ENCODE assay signal across 16 cellular contexts in the genomic region with DNA sequence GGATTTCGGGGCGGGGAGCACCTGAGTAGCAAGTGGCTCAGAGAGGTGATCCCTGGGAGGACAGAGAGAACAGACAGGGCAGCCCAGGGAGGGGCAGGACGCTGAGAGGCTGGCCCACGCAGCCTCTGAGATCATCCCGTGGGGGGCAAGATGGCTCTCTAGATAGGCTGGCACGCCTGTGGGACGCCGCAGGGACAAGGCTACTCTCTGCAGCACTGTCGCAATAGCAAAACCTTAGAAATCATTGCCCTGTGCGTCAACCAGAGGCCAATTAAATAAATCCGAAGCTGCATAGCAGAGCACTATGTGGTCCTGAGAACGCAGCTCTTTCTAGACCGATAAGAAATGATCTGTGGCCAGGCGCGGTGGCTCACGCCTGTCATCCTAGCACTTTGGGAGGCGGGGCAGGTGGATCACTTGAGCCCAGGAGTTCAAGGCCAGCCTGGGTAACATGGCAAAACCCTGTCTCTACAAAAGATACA. TPM values are rescaled to one million over a fixed set of nuclear protein-coding genes. Genes with fewer than 3 reads are reported as not detected.
DNase-seq lines count a peak whose midpoint lies in the region; ATAC-seq and TF ChIP-seq lines count a peak whose summit lies in the region.
"Had no signal": no experiment of that assay in that cellular context is flagged by ENCODE, and none has a peak within 500 bp of the region (broad histone marks: within the 10 kb centered on the region; RNA-seq: fewer than 3 reads in every experiment).

No MANE protein-coding gene starts in this region.

- H2AFZ ChIP-seq in GM23338: peak overlapping the region; percentile 91; the same call in 1 of the 2 replicates
- no peak overlapping the region for H2AFZ ChIP-seq in osteoblast (ENCODE audit: low read length)

- no peaks in the 10 kb centered on the region for H3K9me2 ChIP-seq in GM23338 (ENCODE audit: insufficient read depth)

- H3K27ac Mint-ChIP-seq in GM23338: peak overlapping the region; percentile 99

- H3K4me2 ChIP-seq in GM23338: peak overlapping the region; percentile 78
- no peak overlapping the region for H3K4me2 ChIP-seq in osteoblast (ENCODE audit: insufficient read depth, low read length)

- H3K36me3 ChIP-seq in GM23338 (ENCODE audit: insufficient read depth): no peaks in the 10 kb centered on the region
- H3K36me3 ChIP-seq in osteoblast (ENCODE audit: insufficient read depth, low read length): no peaks in the 10 kb centered on the region
- H3K36me3 ChIP-seq: left lung had no signal

- H3K4me1 ChIP-seq in GM23338 (ENCODE audit: insufficient read depth) (peaks cover 15% of the 10 kb centered on the region), osteoblast (ENCODE audit: insufficient read depth, low read length) (peaks cover 16% of the 10 kb centered on the region)

- H4K20me1 ChIP-seq in GM23338 (replicated peaks; ENCODE audit: insufficient read depth) (no peaks in the 10 kb centered on the region), osteoblast (ENCODE audit: insufficient read depth, low read length) (no peaks in the 10 kb centered on the region)

- peaks cover 3% of the 10 kb centered on the region; the same call in 1 of the 3 replicates for H3K36me3 Mint-ChIP-seq in GM23338 (ENCODE audit: low read depth)

- no peaks in the 10 kb centered on the region for H3K9me3 Mint-ChIP-seq in GM23338
- H3K9me3 Mint-ChIP-seq: neural crest cell had no signal

- H3K27me3 ChIP-seq in GM23338 (ENCODE audit: insufficient read depth): no peaks in the 10 kb centered on the region
- H3K27me3 ChIP-seq in osteoblast (ENCODE audit: insufficient read depth, low read length): no peaks in the 10 kb centered on the region
- H3K27me3 ChIP-seq: dorsolateral prefrontal cortex, left lung, testis had no signal

- H3K4me3 ChIP-seq in GM23338 (peak overlapping the region; percentile 54), fibroblast of villous mesenchyme (ENCODE audit: low read depth, low read length) (no peak overlapping the region), osteoblast (ENCODE audit: insufficient read depth, low read length) (no peak overlapping the region)
- H3K4me3 ChIP-seq: dorsolateral prefrontal cortex, left lung, SK-N-MC had no signal

- H3K4me3 Mint-ChIP-seq in GM23338: peak overlapping the region; percentile 74
- H3K4me3 Mint-ChIP-seq: neural crest cell had no signal

- no peak for TF ChIP-seq CTCF in GM23338 (conservative IDR thresholded peaks at IDR 0.05; ENCODE audit: low read depth in 2 of 2)
- no peak for TF ChIP-seq CTCF in fibroblast of villous mesenchyme (IDR thresholded peaks at IDR 0.05; ENCODE audit: insufficient read depth, low read depth, low read length)
- TF ChIP-seq CTCF in osteoblast (IDR thresholded peaks at IDR 0.05; ENCODE audit: extremely low read depth, low read depth, low read length): no peak

- no peak for DNase-seq in GM23338 (ENCODE audit: low spot score)
- DNase-seq in RPMI7951 (ENCODE audit: low read depth): peak; percentile 57
- DNase-seq in fibroblast of villous mesenchyme (ENCODE audit: low read depth): peak; percentile 50
- peak; percentile 55 for DNase-seq in osteoblast (ENCODE audit: insufficient read length, low spot score, missing footprints)
- no peak for DNase-seq in AG08395 (ENCODE audit: low spot score)
- no peak for DNase-seq in NCI-H510A (lab: John Stamatoyannopoulos, UW)
- DNase-seq in NCI-H524 treated with DMSO at 0.1 percent for 48 hours (lab: John Stamatoyannopoulos, UW): no peak
- DNase-seq: activated CD8-positive, alpha-beta memory T cell treated with anti-CD3 and anti-CD28 coated beads for 24 hours; NCI-H1092 treated with DMSO at 0.1 percent for 48 hours; stimulated activated CD4-positive, alpha-beta T cell treated with anti-CD3 and anti-CD28 coated beads, Interleukin-2, amount 100 ng/mL, for 24 hours had no signal

- H3K27ac ChIP-seq in GM23338 (ENCODE audit: low read depth) (peak overlapping the region; percentile 89), osteoblast (ENCODE audit: low read depth, low read length) (no peak overlapping the region)
- H3K27ac ChIP-seq: SK-N-MC, testis had no signal

- no peaks in the 10 kb centered on the region for H3F3A ChIP-seq in GM23338 (replicated peaks; ENCODE audit: low read depth)

- no peaks in the 10 kb centered on the region for H3K79me2 ChIP-seq in GM23338 (replicated peaks; ENCODE audit: insufficient read depth)
- no peaks in the 10 kb centered on the region for H3K79me2 ChIP-seq in osteoblast (ENCODE audit: insufficient read depth, low read length)

- no peaks in the 10 kb centered on the region for H3K9me3 ChIP-seq in osteoblast (ENCODE audit: low read depth, low read length)
- H3K9me3 ChIP-seq: left lung, testis had no signal

- peaks cover 20% of the 10 kb centered on the region for H3K27me3 Mint-ChIP-seq in GM23338 (ENCODE audit: insufficient read depth, low read depth, poor library complexity)

- H3K4me1 Mint-ChIP-seq in GM23338: peaks cover 17% of the 10 kb centered on the region

- ATAC-seq in GM23338: no peak; the same call in 2 of the 3 replicates
- no peak for ATAC-seq in HG03439 (IDR thresholded peaks at IDR 0.05; ENCODE audit: unreplicated experiment)

TF ChIP-seq in GM23338, 12 proteins besides CTCF, POLR2A, EP300 and RAD21 (continues in another document):
- TF ChIP-seq CREB1 (CRISPR knock-in tag; IDR thresholded peaks at IDR 0.05; ENCODE audit: low read depth): no peak

RNA-seq across cellular contexts. Expression of a gene that starts 5.1 kb away (rescaled TPM):
- 1.2 and 2.2 TPM in 2 replicates for total RNA-seq in GM23338 (2014; rRNA removed; shearing (Covaris generic))
- polyA plus RNA-seq in GM23338 (2016; fragmentation: Nextera tagmentation; extraction: Ambion mirVana): 2.2 and 3.1 TPM in 2 replicates
- 0.36 and 3.2 TPM in 2 replicates for total RNA-seq in RPMI7951 (2014; rRNA removed; shearing (Covaris generic))
- total RNA-seq in fibroblast of villous mesenchyme: 2.3 and 2.6 TPM in 2 replicates
- total RNA-seq in osteoblast: 2.9 and 4.1 TPM in 2 replicates

RNA-seq across cellular contexts. Expression of a gene that starts 32.1 kb away (rescaled TPM):
- total RNA-seq in GM23338 (2014; rRNA removed; shearing (Covaris generic)): 36.7 and 52.9 TPM in 2 replicates
- 23.8 and 28.2 TPM in 2 replicates for polyA plus RNA-seq in GM23338 (2016; fragmentation: Nextera tagmentation; extraction: Ambion mirVana)
- total RNA-seq in RPMI7951 (2014; rRNA removed; shearing (Covaris generic)): 35.8 and 50.3 TPM in 2 replicates
- total RNA-seq in fibroblast of villous mesenchyme (13.8 and 20.9 TPM in 2 replicates), osteoblast (25.0 and 26.1 TPM in 2 replicates)

RNA-seq across cellular contexts. Expression of a gene that starts 38.7 kb away (rescaled TPM):
- total RNA-seq in GM23338 (2014; rRNA removed; shearing (Covaris generic)): 7.2 and 11.0 TPM in 2 replicates
- polyA plus RNA-seq in GM23338 (2016; fragmentation: Nextera tagmentation; extraction: Ambion mirVana): 16.1 and 16.2 TPM in 2 replicates
- total RNA-seq in RPMI7951 (2014; rRNA removed; shearing (Covaris generic)): 2.0 and 3.5 TPM in 2 replicates
- total RNA-seq in fibroblast of villous mesenchyme: 5.5 and 8.6 TPM in 2 replicates
- total RNA-seq in osteoblast: 16.6 and 21.2 TPM in 2 replicates

RNA-seq across cellular contexts. Expression of a gene that starts 51.8 kb away (rescaled TPM):
- 135 and 147 TPM in 2 replicates for total RNA-seq in GM23338 (2014; rRNA removed; shearing (Covaris generic))
- polyA plus RNA-seq in GM23338 (2016; fragmentation: Nextera tagmentation; extraction: Ambion mirVana): 66.6 and 74.1 TPM in 2 replicates
- 44.7 and 51.5 TPM in 2 replicates for total RNA-seq in RPMI7951 (2014; rRNA removed; shearing (Covaris generic))
- total RNA-seq in fibroblast of villous mesenchyme: 101 and 106 TPM in 2 replicates
- total RNA-seq in osteoblast: 75.1 and 83.6 TPM in 2 replicates

Comparison
In these comparisons a context has a peak if more than half of its experiments do, and no peak if none do; other contexts are left out.
1. DNase-seq: peak in RPMI7951 (single experiment), fibroblast of villous mesenchyme (single experiment) and osteoblast (single experiment); none in GM23338 (single experiment), AG08395 (single experiment), NCI-H510A (single experiment) and NCI-H524 treated with DMSO at 0.1 percent for 48 hours (single experiment).